ENCODE assay signal across 17 cellular contexts in the genomic region with DNA sequence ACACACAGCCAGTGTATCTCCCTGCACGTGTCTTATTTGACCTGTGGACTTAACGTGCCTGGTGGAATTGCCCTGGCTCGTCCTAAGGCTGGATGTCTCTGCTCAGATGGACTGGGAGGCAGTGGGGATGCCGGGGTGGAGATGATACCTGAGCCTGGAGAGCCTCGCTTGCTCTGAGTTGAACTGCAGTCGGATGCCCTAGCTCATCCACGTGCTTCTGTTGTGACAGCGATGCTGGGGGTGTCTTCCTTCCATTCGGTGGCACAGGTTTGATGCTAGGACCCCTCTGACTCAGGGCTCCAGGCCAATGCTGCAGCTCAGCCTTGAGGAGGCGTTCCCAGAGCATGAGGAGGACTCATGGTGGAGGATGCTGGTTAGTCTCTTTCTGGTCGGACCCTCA.
DNase-seq lines count a peak whose midpoint lies in the region; ATAC-seq and TF ChIP-seq lines count a peak whose summit lies in the region.
"Had no signal": no experiment of that assay in that cellular context is flagged by ENCODE, and none has a peak within 500 bp of the region (broad histone marks: within the 10 kb centered on the region; RNA-seq: fewer than 3 reads in every experiment).

No MANE protein-coding gene starts in this region.

- H3K9me3 ChIP-seq in heart left ventricle: no peaks in the 10 kb centered on the region
- no peaks in the 10 kb centered on the region for H3K9me3 ChIP-seq in upper lobe of right lung

- TF ChIP-seq CTCF in heart left ventricle (IDR thresholded peaks at IDR 0.05): no peak
- no peak for TF ChIP-seq CTCF in chondrocyte (IDR thresholded peaks at IDR 0.05)
- no peak for TF ChIP-seq CTCF in upper lobe of right lung (IDR thresholded peaks at IDR 0.05)
- TF ChIP-seq CTCF in GM20000 (IDR thresholded peaks at IDR 0.05; ENCODE audit: extremely low read depth, missing control alignments): no peak

- H3K27ac ChIP-seq in heart left ventricle (no peak overlapping the region), upper lobe of right lung (no peak overlapping the region)
- H3K27ac ChIP-seq: 22Rv1, GM23248 had no signal

- no peak overlapping the region for H3K27ac Mint-ChIP-seq in activated T-cell treated with anti-CD3 and anti-CD28 coated beads, Interleukin-2, amount 50 U/mL, for 72 hours
- peak overlapping the region; percentile 45 for H3K27ac Mint-ChIP-seq in chondrocyte (ENCODE audit: unreplicated experiment)
- H3K27ac Mint-ChIP-seq: B cell had no signal

- TF ChIP-seq POLR2A in heart left ventricle (IDR thresholded peaks at IDR 0.05): no peak

- intact Hi-C loops in cardiac septum (cut with DNase I): no loop called here
- intact Hi-C loops in heart left ventricle (cut with DNase I): loop anchor here in 1 of 10 donors (10.0 kb wide), 1 partner anchor 112 kb away; no protein-coding TSS in a partner anchor
- intact Hi-C loops in upper lobe of right lung (cut with DNase I): no loop called here

- no peaks in the 10 kb centered on the region for H3K4me1 Mint-ChIP-seq in activated T-cell treated with anti-CD3 and anti-CD28 coated beads, Interleukin-2, amount 50 U/mL, for 72 hours (ENCODE audit: low read depth)
- H3K4me1 Mint-ChIP-seq in chondrocyte (ENCODE audit: low read depth): peaks cover 87% of the 10 kb centered on the region
- H3K4me1 Mint-ChIP-seq: CD4-positive, alpha-beta memory T cell had no signal

- no peak overlapping the region for H3K4me3 Mint-ChIP-seq in activated T-cell treated with anti-CD3 and anti-CD28 coated beads, Interleukin-2, amount 50 U/mL, for 72 hours
- H3K4me3 Mint-ChIP-seq in chondrocyte (ENCODE audit: unreplicated experiment): no peak overlapping the region
- H3K4me3 Mint-ChIP-seq: B cell; CD4-positive, alpha-beta memory T cell had no signal

- no peak for ATAC-seq in activated T-cell treated with anti-CD3 and anti-CD28 coated beads, Interleukin-2, amount 50 U/mL, for 72 hours (replicated peaks in 1 of 2)
- ATAC-seq in heart left ventricle (no peak), upper lobe of right lung (no peak)

- whole genome bisulfite sequencing in heart left ventricle, 4 donors: 93 to 97% (median 96%) methylated on average over 9 to 11 of the region's 11 CpGs

- H3K4me3 ChIP-seq in heart left ventricle (no peak overlapping the region), upper lobe of right lung (no peak overlapping the region)
- H3K4me3 ChIP-seq: GM23248 had no signal

- H3K36me3 ChIP-seq in heart left ventricle (no peaks in the 10 kb centered on the region), upper lobe of right lung (no peaks in the 10 kb centered on the region)

- no peaks in the 10 kb centered on the region for H3K27me3 Mint-ChIP-seq in activated T-cell treated with anti-CD3 and anti-CD28 coated beads, Interleukin-2, amount 50 U/mL, for 72 hours (ENCODE audit: low read depth)
- H3K27me3 Mint-ChIP-seq in chondrocyte (ENCODE audit: low read depth): no peaks in the 10 kb centered on the region
- H3K27me3 Mint-ChIP-seq: B cell had no signal

- peak; percentile 5 for DNase-seq in activated T-cell treated with anti-CD3 and anti-CD28 coated beads, Interleukin-2, amount 50 U/mL, for 1 hour
- DNase-seq in activated T-cell treated with anti-CD3 and anti-CD28 coated beads, Interleukin-2, amount 50 U/mL, for 72 hours: no peak
- peak; percentile 17 for DNase-seq in cardiac septum (ENCODE audit: low spot score)
- DNase-seq in heart left ventricle: no peak
- DNase-seq in chondrocyte (ENCODE audit: low spot score): no peak
- peak; percentile 48 for DNase-seq in upper lobe of right lung
- DNase-seq in GM20000 (ENCODE audit: low spot score): no peak
- no peak for DNase-seq in central memory CD4-positive, alpha-beta T cell
- DNase-seq: C1 segment of cervical spinal cord; Calu3; CD4-positive, alpha-beta memory T cell; GF-D8; GM23248; H7; HCEC 1CT had no signal

- H3K27me3 ChIP-seq in heart left ventricle (no peaks in the 10 kb centered on the region), upper lobe of right lung (no peaks in the 10 kb centered on the region)

- no peaks in the 10 kb centered on the region for H3K9me3 Mint-ChIP-seq in activated T-cell treated with anti-CD3 and anti-CD28 coated beads, Interleukin-2, amount 50 U/mL, for 72 hours
- H3K9me3 Mint-ChIP-seq in chondrocyte (ENCODE audit: low read depth): no peaks in the 10 kb centered on the region
- H3K9me3 Mint-ChIP-seq: CD4-positive, alpha-beta memory T cell had no signal

- no peaks in the 10 kb centered on the region for H3K36me3 Mint-ChIP-seq in activated T-cell treated with anti-CD3 and anti-CD28 coated beads, Interleukin-2, amount 50 U/mL, for 72 hours (ENCODE audit: insufficient read depth in 2 of 2)
- no peaks in the 10 kb centered on the region for H3K36me3 Mint-ChIP-seq in chondrocyte (ENCODE audit: low read depth)
- H3K36me3 Mint-ChIP-seq: CD4-positive, alpha-beta memory T cell had no signal

- H3K4me1 ChIP-seq in heart left ventricle (peaks cover 17 to 68% (median 49%) of the 10 kb centered on the region in 12 donors), upper lobe of right lung (peaks cover 51% of the 10 kb centered on the region)

Comparison
In these comparisons a context has a peak if more than half of its experiments do, and no peak if none do; other contexts are left out.
1. DNase-seq: peak in activated T-cell treated with anti-CD3 and anti-CD28 coated beads, Interleukin-2, amount 50 U/mL, for 1 hour (single experiment), cardiac septum (single experiment) and upper lobe of right lung (single experiment); none in activated T-cell treated with anti-CD3 and anti-CD28 coated beads, Interleukin-2, amount 50 U/mL, for 72 hours (0 of 2), heart left ventricle (0 of 5), chondrocyte (single experiment), GM20000 (single experiment) and central memory CD4-positive, alpha-beta T cell (single experiment).